Comparison of ENCODE assay signal across 13 cellular contexts in the genomic region with DNA sequence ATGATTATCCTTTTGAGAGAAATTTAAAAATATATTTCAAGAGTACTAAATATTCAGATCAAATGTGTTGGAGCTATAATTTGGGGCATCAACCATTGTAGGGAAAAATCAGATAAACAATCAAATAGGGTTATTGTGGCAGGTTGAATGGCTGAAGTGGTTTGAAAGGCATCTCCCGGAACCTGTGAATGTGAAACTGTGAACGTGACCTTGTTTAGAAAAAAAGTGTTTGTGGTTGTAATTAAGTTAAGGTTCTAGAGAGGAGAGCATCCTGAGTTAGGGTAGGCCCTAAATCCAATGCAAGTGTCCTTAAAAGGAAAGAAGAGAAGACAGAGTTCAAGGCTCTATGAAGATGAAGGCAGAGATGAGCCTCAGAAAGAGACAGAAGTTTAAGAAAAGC.
"Had no signal": no experiment of that assay in that cellular context is flagged by ENCODE, and none has a peak within 500 bp of the region (broad histone marks: within the 10 kb centered on the region; RNA-seq: fewer than 3 reads in every experiment).

No MANE protein-coding gene starts in this region.

- H3K27me3 Mint-ChIP-seq: activated CD4-positive, alpha-beta memory T cell treated with anti-CD3 and anti-CD28 coated beads for 36 hours; effector memory CD8-positive, alpha-beta T cell; progenitor cell of endocrine pancreas had no signal

- H3K4me3 Mint-ChIP-seq: activated CD4-positive, alpha-beta memory T cell treated with anti-CD3 and anti-CD28 coated beads for 36 hours; effector memory CD8-positive, alpha-beta T cell had no signal

- H3K9me3 Mint-ChIP-seq: activated CD4-positive, alpha-beta memory T cell treated with anti-CD3 and anti-CD28 coated beads for 36 hours had no signal

- H3K4me1 ChIP-seq: testis had no signal

- H3K27ac Mint-ChIP-seq: activated CD4-positive, alpha-beta memory T cell treated with anti-CD3 and anti-CD28 coated beads for 36 hours; activated T-cell treated with anti-CD3 and anti-CD28 coated beads, Interleukin-2, amount 50 U/mL, for 72 hours; effector memory CD8-positive, alpha-beta T cell had no signal

- H3K27me3 ChIP-seq: right atrium auricular region, stomach, testis had no signal

- ATAC-seq: activated CD4-positive, CD25-positive, alpha-beta regulatory T cell treated with anti-CD3 and anti-CD28 coated beads, Interleukin-2, amount 50 U/mL, for 24 hours; activated T-cell treated with anti-CD3 and anti-CD28 coated beads, Interleukin-2, amount 50 U/mL, for 72 hours; effector memory CD8-positive, alpha-beta T cell had no signal

- H3K36me3 Mint-ChIP-seq: activated CD4-positive, alpha-beta memory T cell treated with anti-CD3 and anti-CD28 coated beads for 36 hours had no signal

- DNase-seq: activated CD4-positive, alpha-beta memory T cell treated with anti-CD3 and anti-CD28 coated beads for 36 hours; activated naive CD4-positive, alpha-beta T cell treated with Interleukin-2 at 50 U/mL for 16 hours; activated T-cell treated with anti-CD3 and anti-CD28 coated beads, Interleukin-2, amount 50 U/mL, for 72 hours; dermis blood vessel endothelial cell; effector memory CD8-positive, alpha-beta T cell; head of caudate nucleus; small intestine; stimulated activated CD4-positive, alpha-beta T cell treated with anti-CD3 and anti-CD28 coated beads, Interleukin-4, amount 100 ng/mL, for 4 hours; stomach; testis had no signal

- H3K27ac ChIP-seq: right atrium auricular region, stomach, testis had no signal

- H3K9me3 ChIP-seq: right atrium auricular region, stomach, testis had no signal
